8 cellular contexts compared by ENCODE assay signal in genomic region chr12:112013601-112014402, GRCh38. TPM values are rescaled to one million over a fixed set of nuclear protein-coding genes. Genes with fewer than 3 reads are reported as not detected.
A peak's percentile ranks its signal among the peaks of the same experiment; 100 is the strongest.
DNase-seq lines count a peak whose midpoint lies in the region; ATAC-seq and TF ChIP-seq lines count a peak whose summit lies in the region.

No MANE protein-coding gene starts in this region.

- no peaks in the 10 kb centered on the region for H3K27me3 ChIP-seq in CD4-positive, CD25-positive, alpha-beta regulatory T cell (ENCODE audit: control insufficient read depth, insufficient read depth, low read length)
- H3K27me3 ChIP-seq in Peyer's patch (no peaks in the 10 kb centered on the region), neuron (ENCODE audit: insufficient read depth, low read length) (no peaks in the 10 kb centered on the region)

- H3K36me3 Mint-ChIP-seq in CD4-positive, CD25-positive, alpha-beta regulatory T cell = peaks cover 32% of the 10 kb centered on the region
- peaks cover 21% of the 10 kb centered on the region for H3K36me3 Mint-ChIP-seq in IgD-negative memory B cell
- peaks cover 52% of the 10 kb centered on the region for H3K36me3 Mint-ChIP-seq in activated T-helper 2 cell treated with anti-CD3 and anti-CD28 coated beads, Interferon-gamma antibody, Interleukin-2, Interleukin-4, amounts not matched to agents 10 μg/mL and 5 μg/mL and 100 μg/mL, durations not matched to agents 14 hours and 24 hours and 36 hours (ENCODE audit: low read depth)

- H3K27ac ChIP-seq in CD4-positive, CD25-positive, alpha-beta regulatory T cell (ENCODE audit: insufficient read depth, low read length, poor library complexity, severe bottlenecking) = peak overlapping the region; percentile 84
- H3K27ac ChIP-seq in Peyer's patch = peak overlapping the region; percentile 92 to 96 (median 95)

- H3K4me1 Mint-ChIP-seq in CD4-positive, CD25-positive, alpha-beta regulatory T cell = peaks cover 34 to 81% (median 53%) of the 10 kb centered on the region in 4 donors
- H3K4me1 Mint-ChIP-seq in IgD-negative memory B cell = peaks cover 22 to 45% (median 41%) of the 10 kb centered on the region in 3 donors
- H3K4me1 Mint-ChIP-seq in activated T-helper 2 cell treated with anti-CD3 and anti-CD28 coated beads, Interferon-gamma antibody, Interleukin-2, Interleukin-4, amounts not matched to agents 10 μg/mL and 5 μg/mL and 100 μg/mL, durations not matched to agents 14 hours and 24 hours and 36 hours (ENCODE audit: low read depth) = peaks cover 41% of the 10 kb centered on the region

- ATAC-seq in CD4-positive, CD25-positive, alpha-beta regulatory T cell (ENCODE audit: low read depth in 2 of 2) = peak; percentile 46 to 54
- ATAC-seq in GM21381 (IDR thresholded peaks at IDR 0.05; ENCODE audit: unreplicated experiment) = peak; percentile 20

- peaks cover 0 to 5% (median 4%) of the 10 kb centered on the region in 7 donors for H3K9me3 Mint-ChIP-seq in CD4-positive, CD25-positive, alpha-beta regulatory T cell
- H3K9me3 Mint-ChIP-seq in IgD-negative memory B cell = peaks cover 0 to 5% (median 0%) of the 10 kb centered on the region in 3 donors
- peaks cover 6% of the 10 kb centered on the region for H3K9me3 Mint-ChIP-seq in activated T-helper 2 cell treated with anti-CD3 and anti-CD28 coated beads, Interferon-gamma antibody, Interleukin-2, Interleukin-4, amounts not matched to agents 10 μg/mL and 5 μg/mL and 100 μg/mL, durations not matched to agents 14 hours and 24 hours and 36 hours

- H2AFZ ChIP-seq in neuron (ENCODE audit: low read depth, low read length) = peak overlapping the region; percentile 79

- intact Hi-C loops in activated T-helper 2 cell treated with anti-CD3 and anti-CD28 coated beads, Interferon-gamma antibody, Interleukin-2, Interleukin-4, amounts not matched to agents 10 μg/mL and 5 μg/mL and 100 μg/mL, durations not matched to agents 14 hours and 24 hours and 36 hours (cut with micrococcal nuclease) = loop anchor here (1.0 to 10.0 kb wide), 9 partner anchors 13 to 393 kb away; partner anchors contain the start of genes HECTD4, MAPKAPK5, NAA25 and RPL6

- H3K4me3 Mint-ChIP-seq in CD4-positive, CD25-positive, alpha-beta regulatory T cell = peak overlapping the region; percentile 94 to 95 (median 94)
- H3K4me3 Mint-ChIP-seq in IgD-negative memory B cell = peak overlapping the region; percentile 87 to 95 (median 92)
- H3K4me3 Mint-ChIP-seq in activated T-helper 2 cell treated with anti-CD3 and anti-CD28 coated beads, Interferon-gamma antibody, Interleukin-2, Interleukin-4, amounts not matched to agents 10 μg/mL and 5 μg/mL and 100 μg/mL, durations not matched to agents 14 hours and 24 hours and 36 hours (ENCODE audit: low read depth) = peak overlapping the region; percentile 94

- peaks cover 55% of the 10 kb centered on the region for H3K4me1 ChIP-seq in CD4-positive, CD25-positive, alpha-beta regulatory T cell (ENCODE audit: control insufficient read depth, insufficient read depth, low read length, poor library complexity, severe bottlenecking)
- H3K4me1 ChIP-seq in Peyer's patch (peaks cover 3 to 26% (median 7%) of the 10 kb centered on the region in 4 donors), neuron (ENCODE audit: insufficient read depth, low read length) (peaks cover 22% of the 10 kb centered on the region)

- peak; percentile 60 to 86 (median 71) for DNase-seq in CD4-positive, CD25-positive, alpha-beta regulatory T cell
- peak; percentile 75 to 87 (median 79) for DNase-seq in Peyer's patch
- peak; percentile 67 for DNase-seq in activated T-helper 2 cell treated with anti-CD3 and anti-CD28 coated beads, Interferon-gamma antibody, Interleukin-2, Interleukin-4, amounts not matched to agents 10 μg/mL and 5 μg/mL and 100 μg/mL, durations not matched to agents 14 hours and 24 hours and 36 hours (ENCODE audit: low spot score)
- peak; percentile 68 for DNase-seq in fibroblast of the conjunctiva (ENCODE audit: low read depth)
- DNase-seq in stromal cell of bone marrow (ENCODE audit: low read depth) = peak; percentile 52

- peaks cover 22% of the 10 kb centered on the region for H3K36me3 ChIP-seq in CD4-positive, CD25-positive, alpha-beta regulatory T cell (ENCODE audit: control insufficient read depth, insufficient read depth, low read length)
- peaks cover 0 to 16% (median 0%) of the 10 kb centered on the region in 3 donors for H3K36me3 ChIP-seq in Peyer's patch
- H3K36me3 ChIP-seq in neuron (ENCODE audit: insufficient read depth, low read length) = peaks cover 19% of the 10 kb centered on the region

- no peaks in the 10 kb centered on the region for H3K9me3 ChIP-seq in CD4-positive, CD25-positive, alpha-beta regulatory T cell (ENCODE audit: control insufficient read depth in 2 of 2, low read length in 2 of 2)
- no peaks in the 10 kb centered on the region for H3K9me3 ChIP-seq in Peyer's patch
- H3K9me3 ChIP-seq in neuron (ENCODE audit: low read length) = peaks cover 6% of the 10 kb centered on the region

- TF ChIP-seq CTCF in Peyer's patch (IDR thresholded peaks at IDR 0.05) = no peak

- H3K27me3 Mint-ChIP-seq in CD4-positive, CD25-positive, alpha-beta regulatory T cell = no peaks in the 10 kb centered on the region
- no peaks in the 10 kb centered on the region for H3K27me3 Mint-ChIP-seq in IgD-negative memory B cell
- no peaks in the 10 kb centered on the region for H3K27me3 Mint-ChIP-seq in activated T-helper 2 cell treated with anti-CD3 and anti-CD28 coated beads, Interferon-gamma antibody, Interleukin-2, Interleukin-4, amounts not matched to agents 10 μg/mL and 5 μg/mL and 100 μg/mL, durations not matched to agents 14 hours and 24 hours and 36 hours (ENCODE audit: low read depth)

- H3K4me3 ChIP-seq in CD4-positive, CD25-positive, alpha-beta regulatory T cell (ENCODE audit: low read depth, low read length) = peak overlapping the region; percentile 84
- peak overlapping the region; percentile 80 to 96 (median 87) for H3K4me3 ChIP-seq in Peyer's patch
- peak overlapping the region; percentile 89 for H3K4me3 ChIP-seq in neuron (ENCODE audit: low read length)

- peak in 1 of 2 donors; percentile 55 for TF ChIP-seq POLR2A in Peyer's patch (IDR thresholded peaks at IDR 0.05)

- H3K27ac Mint-ChIP-seq in CD4-positive, CD25-positive, alpha-beta regulatory T cell = peak overlapping the region; percentile 94 to 99 (median 96)
- H3K27ac Mint-ChIP-seq in IgD-negative memory B cell = peak overlapping the region; percentile 87 to 96 (median 88)
- H3K27ac Mint-ChIP-seq in activated T-helper 2 cell treated with anti-CD3 and anti-CD28 coated beads, Interferon-gamma antibody, Interleukin-2, Interleukin-4, amounts not matched to agents 10 μg/mL and 5 μg/mL and 100 μg/mL, durations not matched to agents 14 hours and 24 hours and 36 hours = peak overlapping the region; percentile 86

RNA-seq across cellular contexts. Expression of gene ERP29, which starts 0.6 kb away (rescaled TPM):
- 103 TPM for total RNA-seq in CD4-positive, CD25-positive, alpha-beta regulatory T cell
- 100 to 1,000 TPM; 188 to 218 (median 207) TPM for polyA plus RNA-seq in CD4-positive, CD25-positive, alpha-beta regulatory T cell
- 257 TPM for polyA plus RNA-seq in IgD-negative memory B cell
- 10 to 100 TPM; 39.8 to 62.7 (median 49.1) TPM for total RNA-seq in Peyer's patch
- total RNA-seq in activated T-helper 2 cell treated with anti-CD3 and anti-CD28 coated beads, Interferon-gamma antibody, Interleukin-2, Interleukin-4, amounts not matched to agents 10 μg/mL and 5 μg/mL and 100 μg/mL, durations not matched to agents 14 hours and 24 hours and 36 hours = 58.9 and 59.9 TPM in 2 replicates

RNA-seq across cellular contexts. Expression of gene TMEM116, which starts 0.8 kb away (rescaled TPM):
- total RNA-seq in CD4-positive, CD25-positive, alpha-beta regulatory T cell = 20.2 TPM
- polyA plus RNA-seq in CD4-positive, CD25-positive, alpha-beta regulatory T cell = 10 to 100 TPM; 25.2 to 38.4 (median 30.7) TPM
- 10.1 TPM for polyA plus RNA-seq in IgD-negative memory B cell
- 10 to 100 TPM; 21.5 to 37.3 (median 35.5) TPM for total RNA-seq in Peyer's patch
- 7.2 and 9.0 TPM in 2 replicates for total RNA-seq in activated T-helper 2 cell treated with anti-CD3 and anti-CD28 coated beads, Interferon-gamma antibody, Interleukin-2, Interleukin-4, amounts not matched to agents 10 μg/mL and 5 μg/mL and 100 μg/mL, durations not matched to agents 14 hours and 24 hours and 36 hours

Comparison
In these comparisons a context has a peak if more than half of its experiments do, and no peak if none do; other contexts are left out.
1. Peak in every context shown above with its lines: DNase-seq, ATAC-seq, H3K4me3 ChIP-seq and H3K27ac ChIP-seq.